24 cellular contexts compared by ENCODE assay signal in genomic region chr6:14200047-14200446, GRCh38.
DNase-seq lines count a peak whose midpoint lies in the region; ATAC-seq, FAIRE-seq and TF ChIP-seq lines count a peak whose summit lies in the region.
"Had no signal": no experiment of that assay in that cellular context is flagged by ENCODE, and none has a peak within 500 bp of the region (broad histone marks: within the 10 kb centered on the region; RNA-seq: fewer than 3 reads in every experiment).

No MANE protein-coding gene starts in this region.

- H3K27ac ChIP-seq in small intestine (ENCODE audit: low read depth in 1 of 2, low read length in 1 of 2) (no peak overlapping the region), gastrocnemius medialis (no peak overlapping the region)
- H3K27ac ChIP-seq: adrenal gland, gastroesophageal sphincter, ovary, right atrium auricular region, vagina had no signal

- H3K27me3 ChIP-seq in small intestine (ENCODE audit: control insufficient read depth in 2 of 2, insufficient read depth in 2 of 2, low read length in 2 of 2) (no peaks in the 10 kb centered on the region), gastrocnemius medialis (no peaks in the 10 kb centered on the region)
- H3K27me3 ChIP-seq: gastroesophageal sphincter, ovary, right atrium auricular region, vagina had no signal

- 30 to 63% (median 40%) methylated on average over 4 of the region's 4 CpGs for WGBS in small intestine, 3 donors

- no peak overlapping the region for H3K4me3 ChIP-seq in HFF-Myc (replicated peaks; ENCODE audit: low read depth, low read length)
- no peak overlapping the region for H3K4me3 ChIP-seq in fibroblast of mammary gland (ENCODE audit: control insufficient read depth, low read depth, low read length)
- H3K4me3 ChIP-seq in small intestine (ENCODE audit: low read depth in 1 of 2, low read length in 2 of 2), result no peak overlapping the region
- no peak overlapping the region for H3K4me3 ChIP-seq in gastrocnemius medialis
- H3K4me3 ChIP-seq: adrenal gland, gastroesophageal sphincter, ovary, right atrium auricular region, vagina had no signal

- in situ Hi-C loops in gastrocnemius medialis (cut with MboI; ENCODE audit: low sequenced_read_pairs in 4 of 4), result loop anchor here (10.0 to 25.0 kb wide), 7 partner anchors 1037 to 1437 kb away; partner anchors contain the start of gene JARID2 (in 3 of the 4)

- FAIRE-seq in small intestine (lab: Jason Lieb, UNC), result no peak
- FAIRE-seq: G401.6, islet of Langerhans had no signal

- no peaks in the 10 kb centered on the region for H3K9me3 ChIP-seq in small intestine (ENCODE audit: control insufficient read depth, low read depth)
- H3K9me3 ChIP-seq in gastrocnemius medialis, result no peaks in the 10 kb centered on the region
- H3K9me3 ChIP-seq: adrenal gland, gastroesophageal sphincter, ovary, right atrium auricular region, vagina had no signal

- intact Hi-C loops in gastrocnemius medialis (cut with DNase I; ENCODE audit: low total_unique reads), result no loop called here

- H3K4me1 ChIP-seq in small intestine (ENCODE audit: control insufficient read depth in 2 of 2, insufficient read depth in 1 of 2, low read depth in 1 of 2, low read length in 1 of 2) (peaks cover 0 to 1% of the 10 kb centered on the region in 2 donors), gastrocnemius medialis (no peaks in the 10 kb centered on the region)
- H3K4me1 ChIP-seq: adrenal gland, gastroesophageal sphincter, right atrium auricular region, vagina had no signal

- ATAC-seq in GM19328 (IDR thresholded peaks at IDR 0.05; ENCODE audit: unreplicated experiment) (no peak), gastrocnemius medialis (no peak)
- ATAC-seq: activated T-cell treated with anti-CD3 and anti-CD28 coated beads, Interleukin-2, amount 50 U/mL, for 4 hours; gastroesophageal sphincter had no signal

- no peak for TF ChIP-seq POLR2A in gastrocnemius medialis (IDR thresholded peaks at IDR 0.05)

- no peaks in the 10 kb centered on the region for H3K36me3 ChIP-seq in small intestine (ENCODE audit: control insufficient read depth in 2 of 2, insufficient read depth in 2 of 2, low read length in 2 of 2)
- H3K36me3 ChIP-seq in gastrocnemius medialis, result no peaks in the 10 kb centered on the region
- H3K36me3 ChIP-seq: adrenal gland, gastroesophageal sphincter, ovary, right atrium auricular region, vagina had no signal

- no peak for TF ChIP-seq CTCF in HFF-Myc (IDR thresholded peaks at IDR 0.05; ENCODE audit: low read depth, low read length, missing control alignments)
- TF ChIP-seq CTCF in fibroblast of mammary gland (conservative IDR thresholded peaks at IDR 0.05; ENCODE audit: control insufficient read depth, insufficient read depth, low read depth, low read length), result no peak
- no peak for TF ChIP-seq CTCF in gastrocnemius medialis (IDR thresholded peaks at IDR 0.05 in 4 of 5, conservative IDR thresholded peaks at IDR 0.05 in 1 of 5)

- DNase-seq in HFF-Myc (ENCODE audit: extremely low read depth, low read depth), result peak; percentile 25
- peak; percentile 39 for DNase-seq in amniotic epithelial cell (ENCODE audit: low read depth)
- DNase-seq in fibroblast of mammary gland (ENCODE audit: low read depth), result peak; percentile 87
- peak; percentile 9 for DNase-seq in small intestine
- DNase-seq in gastrocnemius medialis, result no peak
- no peak for DNase-seq in retina
- DNase-seq: activated CD8-positive, alpha-beta memory T cell treated with anti-CD3 and anti-CD28 coated beads for 24 hours; activated naive CD4-positive, alpha-beta T cell; activated T-cell treated with anti-CD3 and anti-CD28 coated beads, Interleukin-2, amount 50 U/mL, for 4 hours; adrenal gland; hippocampal formation; NCI-H2081; NCI-H345; NCI-H748 treated with DMSO at 0.1 percent for 48 hours; ovary; RPMI8226; stimulated activated CD4-positive, alpha-beta T cell treated with anti-CD3 and anti-CD28 coated beads, Interleukin-4, amount 100 ng/mL, for 4 hours; stimulated activated naive CD4-positive, alpha-beta T cell treated with Interleukin-2 at 50 U/mL for 16 hours had no signal

Comparison
In these comparisons a context has a peak if more than half of its experiments do, and no peak if none do; other contexts are left out.
1. DNase-seq: peak in HFF-Myc (single experiment), amniotic epithelial cell (single experiment), fibroblast of mammary gland (single experiment) and small intestine (single experiment); none in gastrocnemius medialis (0 of 2) and retina (single experiment).